ENCODE assay signal across 20 cellular contexts in the genomic region with DNA sequence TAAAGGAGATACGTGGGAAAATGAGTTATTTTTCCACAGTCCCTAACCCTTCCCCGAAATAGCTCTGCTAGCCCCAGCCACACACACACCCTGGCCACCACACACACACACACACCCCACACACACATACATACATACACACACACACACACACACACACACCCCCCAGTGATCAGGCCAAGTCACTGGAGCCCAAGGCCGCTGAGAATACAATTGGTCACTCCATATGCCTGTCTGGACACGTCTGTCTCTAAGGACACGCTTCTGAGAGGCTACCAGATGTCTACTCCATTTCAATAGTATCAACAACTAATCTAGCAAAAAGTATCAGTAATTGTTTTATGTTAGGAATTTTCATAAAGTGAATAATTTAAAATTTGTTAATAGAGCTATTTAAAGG. TPM values are rescaled to one million over a fixed set of nuclear protein-coding genes. Genes with fewer than 3 reads are reported as not detected.
"Had no signal": no experiment of that assay in that cellular context is flagged by ENCODE, and none has a peak within 500 bp of the region (broad histone marks: within the 10 kb centered on the region; RNA-seq: fewer than 3 reads in every experiment).

No MANE protein-coding gene starts in this region.

- DNase-seq: activated CD4-positive, alpha-beta T cell treated with anti-CD3 and anti-CD28 coated beads for 48 hours; activated CD4-positive, CD25-positive, alpha-beta regulatory T cell; activated CD8-positive, alpha-beta memory T cell treated with anti-CD3 and anti-CD28 coated beads, Interleukin-2, amount 50 U/mL, for 4 hours; activated effector memory CD4-positive, alpha-beta T cell treated with Interleukin-2 at 50 U/mL for 16 hours; activated naive CD4-positive, alpha-beta T cell treated with anti-CD3 and anti-CD28 coated beads, Interleukin-2, amount 50 U/mL, for 16 hours; activated T-cell treated with anti-CD3 and anti-CD28 coated beads, Interleukin-2, amount 50 U/mL, for 48 hours; effector CD4-positive, alpha-beta T cell; immature natural killer cell; left ventricle myocardium superior; stimulated activated naive CD8-positive, alpha-beta T cell treated with anti-CD3 and anti-CD28 coated beads, Interleukin-15, Interleukin-2, amounts not matched to agents 100 U/mL and 50 U/mL, for 24 hours; substantia nigra; tibial artery had no signal

- H3K27me3 ChIP-seq: ascending aorta, esophagus muscularis mucosa, neural progenitor cell, right atrium auricular region, tibial artery had no signal

- H3K27ac ChIP-seq: ascending aorta, esophagus muscularis mucosa, neural progenitor cell, prostate gland, right atrium auricular region, tibial artery had no signal

- H3K9me3 ChIP-seq: ascending aorta, esophagus muscularis mucosa, prostate gland, right atrium auricular region, tibial artery had no signal

- H3K4me1 Mint-ChIP-seq: immature natural killer cell, memory B cell, neural progenitor cell had no signal

- ATAC-seq: left ventricle myocardium superior; stimulated activated naive CD8-positive, alpha-beta T cell treated with anti-CD3 and anti-CD28 coated beads, Interleukin-15, Interleukin-2, amounts not matched to agents 100 U/mL and 50 U/mL, for 24 hours had no signal

- H3K27me3 Mint-ChIP-seq: memory B cell had no signal

- H3K4me1 ChIP-seq: ascending aorta, esophagus muscularis mucosa, neural progenitor cell, prostate gland, right atrium auricular region, tibial artery had no signal

- H3K4me3 ChIP-seq: ascending aorta, esophagus muscularis mucosa, neural progenitor cell, prostate gland, right atrium auricular region, tibial artery had no signal

- H3K9me3 Mint-ChIP-seq: immature natural killer cell, memory B cell, neural progenitor cell had no signal

- H3K4me3 Mint-ChIP-seq: immature natural killer cell, memory B cell, neural progenitor cell had no signal

- H3K27ac Mint-ChIP-seq: immature natural killer cell, memory B cell, neural progenitor cell had no signal

- H3K36me3 ChIP-seq: neural progenitor cell had no signal

RNA-seq across cellular contexts. Expression of a gene that starts 35.4 kb away (rescaled TPM):
- total RNA-seq: ascending aorta, esophagus muscularis mucosa, left ventricle myocardium superior, right atrium auricular region, skeletal muscle tissue had no signal

RNA-seq across cellular contexts. Expression of a gene that starts 55.9 kb away (rescaled TPM):
- total RNA-seq: ascending aorta, skeletal muscle tissue, urinary bladder had no signal
